7 cellular contexts compared by ENCODE assay signal in the genomic region with DNA sequence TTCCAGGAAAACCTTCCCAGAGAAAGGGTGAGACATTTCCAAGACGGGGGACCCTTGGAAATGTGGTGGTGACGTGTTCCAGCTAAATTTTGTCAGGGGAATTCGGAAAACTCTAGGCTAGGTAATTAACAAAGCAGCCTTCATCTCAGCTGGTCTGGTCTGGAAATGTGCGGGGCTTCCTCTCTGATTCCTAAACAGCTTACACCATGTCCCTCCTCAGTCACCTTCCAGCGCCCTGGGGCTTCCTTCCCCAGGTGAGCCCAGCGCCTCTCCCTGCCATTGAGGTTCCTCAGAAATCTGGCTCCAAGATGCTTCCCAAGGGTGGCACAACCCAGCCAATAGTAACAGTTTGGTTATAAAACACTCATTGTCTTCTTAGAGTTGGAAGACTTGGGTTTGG. TPM values are rescaled to one million over a fixed set of nuclear protein-coding genes. Genes with fewer than 3 reads are reported as not detected.
A peak's percentile ranks its signal among the peaks of the same experiment; 100 is the strongest.
DNase-seq lines count a peak whose midpoint lies in the region; ATAC-seq and TF ChIP-seq lines count a peak whose summit lies in the region.

No MANE protein-coding gene starts in this region.

- H3K9me3 ChIP-seq in HEK293 (ENCODE audit: control insufficient read depth, insufficient read depth, low read depth, low read length) (no peaks in the 10 kb centered on the region), right cardiac atrium (ENCODE audit: control insufficient read depth, low read length) (no peaks in the 10 kb centered on the region)

- no peak for ATAC-seq in WTC11
- no peak for ATAC-seq in right cardiac atrium
- no peak for ATAC-seq in stimulated activated memory B cell treated with anti-CD40 and anti-IgM and Interleukin-4, amounts not matched to agents 10 μg/mL and 1 μg/mL and 100 μg/mL, for 72 hours
- no peak for ATAC-seq in GM21737 (IDR thresholded peaks at IDR 0.05; ENCODE audit: unreplicated experiment)

- peaks cover 32% of the 10 kb centered on the region for H3K4me1 Mint-ChIP-seq in WTC11
- H3K4me1 Mint-ChIP-seq in stimulated activated memory B cell treated with anti-CD40 and anti-IgM and Interleukin-4, amounts not matched to agents 10 μg/mL and 1 μg/mL and 100 μg/mL, for 72 hours, result peaks cover 62% of the 10 kb centered on the region

- TF ChIP-seq CTCF in HEK293 (tag by site-specific recombination; IDR thresholded peaks at IDR 0.05) (no peak), WTC11 (IDR thresholded peaks at IDR 0.05) (no peak)

- no peaks in the 10 kb centered on the region for H3K27me3 ChIP-seq in right cardiac atrium (ENCODE audit: control insufficient read depth, insufficient read depth)

- 2% methylated on average over 6 of the region's 6 CpGs for WGBS in right cardiac atrium

- peak overlapping the region; percentile 68 for H3K27ac ChIP-seq in HEK293 (ENCODE audit: extremely low read depth, low read depth, low read length)
- H3K27ac ChIP-seq in right cardiac atrium (ENCODE audit: low read length), result peak overlapping the region; percentile 83

- H3K4me3 ChIP-seq in HEK293 (ENCODE audit: low read depth, low read length), result peak overlapping the region; percentile 95
- peak overlapping the region; percentile 57 for H3K4me3 ChIP-seq in right cardiac atrium (ENCODE audit: low read length)

- POLR2A ChIA-PET in HEK293 (lab: Yijun Ruan, JAX) (interaction anchor here (1.2 to 1.9 kb wide), 3 partner anchors 12 to 369 kb away, joined by 3 to 7 read pairs (median 4); a partner anchor contains a TSS), WTC11 (lab: Charles Lee) (interaction anchor here (0.8 kb wide), 1 partner anchor 214 kb away, joined by 8 read pairs; no protein-coding TSS in a partner anchor)

- CTCF ChIA-PET in HEK293 (lab: Yijun Ruan, JAX), result interaction anchor here (0.7 kb wide), 1 partner anchor 335 kb away, joined by 4 read pairs; no protein-coding TSS in a partner anchor
- CTCF ChIA-PET in WTC11 (lab: Charles Lee), result interaction anchor here (1.5 kb wide), 1 partner anchor 289 kb away, joined by 4 read pairs; no protein-coding TSS in a partner anchor

- peak overlapping the region; percentile 83 for H3K4me3 Mint-ChIP-seq in WTC11
- peak overlapping the region; percentile 85 for H3K4me3 Mint-ChIP-seq in stimulated activated memory B cell treated with anti-CD40 and anti-IgM and Interleukin-4, amounts not matched to agents 10 μg/mL and 1 μg/mL and 100 μg/mL, for 72 hours

- peaks cover 0 to 45% of the 10 kb centered on the region in 2 experiments; a peak in 1 of 3 replicates for H3K36me3 ChIP-seq in HEK293 (ENCODE audit: control insufficient read depth in 2 of 2, insufficient read depth in 1 of 2, low read length in 2 of 2)

- no peaks in the 10 kb centered on the region; the same call in 1 of the 2 replicates for H3K27me3 Mint-ChIP-seq in WTC11 (ENCODE audit: low read depth)
- no peaks in the 10 kb centered on the region for H3K27me3 Mint-ChIP-seq in stimulated activated memory B cell treated with anti-CD40 and anti-IgM and Interleukin-4, amounts not matched to agents 10 μg/mL and 1 μg/mL and 100 μg/mL, for 72 hours

- H3K9me3 Mint-ChIP-seq in WTC11, result no peaks in the 10 kb centered on the region
- H3K9me3 Mint-ChIP-seq in stimulated activated memory B cell treated with anti-CD40 and anti-IgM and Interleukin-4, amounts not matched to agents 10 μg/mL and 1 μg/mL and 100 μg/mL, for 72 hours, result no peaks in the 10 kb centered on the region

- peaks cover 10% of the 10 kb centered on the region for H3K36me3 Mint-ChIP-seq in WTC11
- H3K36me3 Mint-ChIP-seq in stimulated activated memory B cell treated with anti-CD40 and anti-IgM and Interleukin-4, amounts not matched to agents 10 μg/mL and 1 μg/mL and 100 μg/mL, for 72 hours, result peaks cover 20% of the 10 kb centered on the region

- H3K27ac Mint-ChIP-seq in WTC11, result peak overlapping the region; percentile 88
- peak overlapping the region; percentile 96 for H3K27ac Mint-ChIP-seq in stimulated activated memory B cell treated with anti-CD40 and anti-IgM and Interleukin-4, amounts not matched to agents 10 μg/mL and 1 μg/mL and 100 μg/mL, for 72 hours

- DNase-seq in WTC11 (ENCODE audit: low spot score) (no peak), right cardiac atrium (no peak), NCI-H2171 treated with DMSO at 0.1 percent for 48 hours (lab: John Stamatoyannopoulos, UW) (no peak), NCI-H2107 treated with DMSO at 0.1 percent for 48 hours (lab: John Stamatoyannopoulos, UW; ENCODE audit: unreplicated experiment) (no peak)

- H3K4me1 ChIP-seq in HEK293 (ENCODE audit: control insufficient read depth, insufficient read depth, low read length) (no peaks in the 10 kb centered on the region), right cardiac atrium (ENCODE audit: control insufficient read depth, insufficient read depth, low read length) (peaks cover 4% of the 10 kb centered on the region)

- intact Hi-C loops in right cardiac atrium (cut with DNase I), result no loop called here

TF ChIP-seq in HEK293, 187 proteins besides CTCF, POLR2A, EP300 and RAD21 (continues in another document):
- no peak for TF ChIP-seq ZNF548 (tag by site-specific recombination; IDR thresholded peaks at IDR 0.05)
- TF ChIP-seq ZNF843 (tag by site-specific recombination; IDR thresholded peaks at IDR 0.05), result no peak
- TF ChIP-seq ZNF223 (tag by site-specific recombination; IDR thresholded peaks at IDR 0.05), result no peak
- TF ChIP-seq, protein P1, sequence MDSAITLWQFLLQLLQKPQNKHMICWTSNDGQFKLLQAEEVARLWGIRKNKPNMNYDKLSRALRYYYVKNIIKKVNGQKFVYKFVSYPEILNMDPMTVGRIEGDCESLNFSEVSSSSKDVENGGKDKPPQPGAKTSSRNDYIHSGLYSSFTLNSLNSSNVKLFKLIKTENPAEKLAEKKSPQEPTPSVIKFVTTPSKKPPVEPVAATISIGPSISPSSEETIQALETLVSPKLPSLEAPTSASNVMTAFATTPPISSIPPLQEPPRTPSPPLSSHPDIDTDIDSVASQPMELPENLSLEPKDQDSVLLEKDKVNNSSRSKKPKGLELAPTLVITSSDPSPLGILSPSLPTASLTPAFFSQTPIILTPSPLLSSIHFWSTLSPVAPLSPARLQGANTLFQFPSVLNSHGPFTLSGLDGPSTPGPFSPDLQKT (IDR thresholded peaks at IDR 0.05; ENCODE audit: borderline replicate concordance, low read depth, low read length), result no peak
- no peak for TF ChIP-seq ZXDB (tag by site-specific recombination; IDR thresholded peaks at IDR 0.05)
- TF ChIP-seq, protein P2, sequence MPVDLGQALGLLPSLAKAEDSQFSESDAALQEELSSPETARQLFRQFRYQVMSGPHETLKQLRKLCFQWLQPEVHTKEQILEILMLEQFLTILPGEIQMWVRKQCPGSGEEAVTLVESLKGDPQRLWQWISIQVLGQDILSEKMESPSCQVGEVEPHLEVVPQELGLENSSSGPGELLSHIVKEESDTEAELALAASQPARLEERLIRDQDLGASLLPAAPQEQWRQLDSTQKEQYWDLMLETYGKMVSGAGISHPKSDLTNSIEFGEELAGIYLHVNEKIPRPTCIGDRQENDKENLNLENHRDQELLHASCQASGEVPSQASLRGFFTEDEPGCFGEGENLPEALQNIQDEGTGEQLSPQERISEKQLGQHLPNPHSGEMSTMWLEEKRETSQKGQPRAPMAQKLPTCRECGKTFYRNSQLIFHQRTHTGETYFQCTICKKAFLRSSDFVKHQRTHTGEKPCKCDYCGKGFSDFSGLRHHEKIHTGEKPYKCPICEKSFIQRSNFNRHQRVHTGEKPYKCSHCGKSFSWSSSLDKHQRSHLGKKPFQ (tag by site-specific recombination; IDR thresholded peaks at IDR 0.05), result no peak
- TF ChIP-seq MZF1 (tag by site-specific recombination; IDR thresholded peaks at IDR 0.05; ENCODE audit: borderline replicate concordance), result no peak
- TF ChIP-seq KLF10 (tag by site-specific recombination; IDR thresholded peaks at IDR 0.05), result no peak
- TF ChIP-seq ZNF610 (tag by site-specific recombination; IDR thresholded peaks at IDR 0.05; ENCODE audit: borderline replicate concordance), result no peak
- TF ChIP-seq ZBTB1 (tag by site-specific recombination; IDR thresholded peaks at IDR 0.05), result no peak

TF ChIP-seq in WTC11, 78 proteins besides CTCF, POLR2A, EP300 and RAD21 (continues in another document):
- TF ChIP-seq, protein P3, sequence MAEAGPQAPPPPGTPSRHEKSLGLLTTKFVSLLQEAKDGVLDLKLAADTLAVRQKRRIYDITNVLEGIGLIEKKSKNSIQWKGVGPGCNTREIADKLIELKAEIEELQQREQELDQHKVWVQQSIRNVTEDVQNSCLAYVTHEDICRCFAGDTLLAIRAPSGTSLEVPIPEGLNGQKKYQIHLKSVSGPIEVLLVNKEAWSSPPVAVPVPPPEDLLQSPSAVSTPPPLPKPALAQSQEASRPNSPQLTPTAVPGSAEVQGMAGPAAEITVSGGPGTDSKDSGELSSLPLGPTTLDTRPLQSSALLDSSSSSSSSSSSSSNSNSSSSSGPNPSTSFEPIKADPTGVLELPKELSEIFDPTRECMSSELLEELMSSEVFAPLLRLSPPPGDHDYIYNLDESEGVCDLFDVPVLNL (CRISPR knock-in tag; IDR thresholded peaks at IDR 0.05; ENCODE audit: borderline replicate concordance, low read depth), result no peak
- TF ChIP-seq, protein P4, sequence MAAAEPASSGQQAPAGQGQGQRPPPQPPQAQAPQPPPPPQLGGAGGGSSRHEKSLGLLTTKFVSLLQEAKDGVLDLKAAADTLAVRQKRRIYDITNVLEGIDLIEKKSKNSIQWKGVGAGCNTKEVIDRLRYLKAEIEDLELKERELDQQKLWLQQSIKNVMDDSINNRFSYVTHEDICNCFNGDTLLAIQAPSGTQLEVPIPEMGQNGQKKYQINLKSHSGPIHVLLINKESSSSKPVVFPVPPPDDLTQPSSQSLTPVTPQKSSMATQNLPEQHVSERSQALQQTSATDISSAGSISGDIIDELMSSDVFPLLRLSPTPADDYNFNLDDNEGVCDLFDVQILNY (CRISPR knock-in tag; IDR thresholded peaks at IDR 0.05), result no peak
- TF ChIP-seq, protein P5, sequence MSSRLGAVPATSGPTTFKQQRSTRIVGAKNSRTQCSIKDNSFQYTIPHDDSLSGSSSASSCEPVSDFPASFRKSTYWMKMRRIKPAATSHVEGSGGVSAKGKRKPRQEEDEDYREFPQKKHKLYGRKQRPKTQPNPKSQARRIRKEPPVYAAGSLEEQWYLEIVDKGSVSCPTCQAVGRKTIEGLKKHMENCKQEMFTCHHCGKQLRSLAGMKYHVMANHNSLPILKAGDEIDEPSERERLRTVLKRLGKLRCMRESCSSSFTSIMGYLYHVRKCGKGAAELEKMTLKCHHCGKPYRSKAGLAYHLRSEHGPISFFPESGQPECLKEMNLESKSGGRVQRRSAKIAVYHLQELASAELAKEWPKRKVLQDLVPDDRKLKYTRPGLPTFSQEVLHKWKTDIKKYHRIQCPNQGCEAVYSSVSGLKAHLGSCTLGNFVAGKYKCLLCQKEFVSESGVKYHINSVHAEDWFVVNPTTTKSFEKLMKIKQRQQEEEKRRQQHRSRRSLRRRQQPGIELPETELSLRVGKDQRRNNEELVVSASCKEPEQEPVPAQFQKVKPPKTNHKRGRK (CRISPR knock-in tag; IDR thresholded peaks at IDR 0.05; ENCODE audit: borderline replicate concordance), result no peak
- TF ChIP-seq JUN (CRISPR knock-in tag; IDR thresholded peaks at IDR 0.05), result no peak

RNA-seq across cellular contexts. Expression of a gene that starts 0.6 kb away (rescaled TPM):
- total RNA-seq in WTC11 (2021) (31.2 to 35.2 TPM (median 31.8 TPM) in 3 replicates), right cardiac atrium (10 to 100 TPM; 34.7 to 42.4 (median 38.6) TPM)
- 31.1 TPM for polyA plus RNA-seq in right cardiac atrium
